26 cellular contexts compared by ENCODE assay signal in the genomic region with DNA sequence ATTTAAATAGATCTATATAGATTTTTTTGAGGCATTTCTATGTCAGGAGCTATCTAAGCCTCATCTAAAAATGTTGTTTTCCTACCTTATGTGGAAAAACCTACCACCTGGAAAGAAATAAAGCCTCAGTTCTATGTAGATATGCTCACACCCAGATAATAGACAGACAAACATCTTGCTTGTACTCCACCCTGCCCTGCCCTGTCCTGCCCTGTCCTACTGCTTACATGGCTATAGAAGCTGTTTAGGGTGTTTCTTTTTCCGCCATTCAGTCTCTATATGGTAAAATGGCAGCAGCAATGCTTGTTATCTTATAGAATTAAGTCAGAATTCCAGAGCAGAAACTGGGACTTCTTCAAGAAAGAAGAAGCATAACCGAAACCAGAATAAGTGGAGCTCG. TPM values are rescaled to one million over a fixed set of nuclear protein-coding genes. Genes with fewer than 3 reads are reported as not detected.
A peak's percentile ranks its signal among the peaks of the same experiment; 100 is the strongest.
DNase-seq lines count a peak whose midpoint lies in the region; ATAC-seq and TF ChIP-seq lines count a peak whose summit lies in the region.
"Had no signal": no experiment of that assay in that cellular context is flagged by ENCODE, and none has a peak within 500 bp of the region (broad histone marks: within the 10 kb centered on the region; RNA-seq: fewer than 3 reads in every experiment).

No MANE protein-coding gene starts in this region.

- H3K9me3 ChIP-seq in esophagus squamous epithelium (no peaks in the 10 kb centered on the region), muscle layer of duodenum (ENCODE audit: control insufficient read depth in 1 of 2, low read length in 2 of 2) (no peaks in the 10 kb centered on the region), transverse colon (no peaks in the 10 kb centered on the region)
- H3K9me3 ChIP-seq: A549, HAP-1, SK-N-SH had no signal

- H3K27me3 Mint-ChIP-seq in WTC11 (ENCODE audit: low read depth) = no peaks in the 10 kb centered on the region

- peaks cover 0 to 30% (median 10%) of the 10 kb centered on the region in 3 donors for H3K36me3 ChIP-seq in esophagus squamous epithelium
- peaks cover 8% of the 10 kb centered on the region in 2 donors for H3K36me3 ChIP-seq in muscle layer of duodenum (ENCODE audit: control insufficient read depth in 1 of 2, insufficient read depth in 2 of 2, low read length in 2 of 2)
- H3K36me3 ChIP-seq in transverse colon = peaks cover 0 to 17% (median 8%) of the 10 kb centered on the region in 4 donors

- peaks cover 9% of the 10 kb centered on the region for H3K4me1 Mint-ChIP-seq in WTC11
- H3K4me1 Mint-ChIP-seq: CD8-positive, alpha-beta memory T cell had no signal

- peaks cover 19% of the 10 kb centered on the region for H3K36me3 Mint-ChIP-seq in WTC11
- H3K36me3 Mint-ChIP-seq: CD8-positive, alpha-beta memory T cell had no signal

- H3K27ac ChIP-seq in esophagus squamous epithelium = peak overlapping the region in 3 of 4 donors; percentile 36 to 56 (median 50)
- peak overlapping the region; percentile 5 for H3K27ac ChIP-seq in muscle layer of duodenum (ENCODE audit: low read length)
- H3K27ac ChIP-seq in transverse colon = peak overlapping the region; percentile 20 to 69 (median 60)
- H3K27ac ChIP-seq: A549, C4-2B had no signal

- TF ChIP-seq EP300 in transverse colon (IDR thresholded peaks at IDR 0.05; ENCODE audit: low read depth) = no peak

- in situ Hi-C loops in transverse colon (cut with MboI; ENCODE audit: low pct_ligation_motif_present in 1 of 4, low pct_unique_long_range_greater_than_20kb in 1 of 4, low sequenced_read_pairs in 3 of 4) = no loop called here

- H3K27me3 ChIP-seq in esophagus squamous epithelium (no peaks in the 10 kb centered on the region), muscle layer of duodenum (ENCODE audit: low read depth, low read length) (no peaks in the 10 kb centered on the region), transverse colon (no peaks in the 10 kb centered on the region)

- H3K4me3 ChIP-seq in esophagus squamous epithelium (no peak overlapping the region), muscle layer of duodenum (ENCODE audit: low read depth in 1 of 2, low read length in 2 of 2) (no peak overlapping the region), transverse colon (no peak overlapping the region), lower leg skin (ENCODE audit: low read depth, poor library complexity, severe bottlenecking) (no peak overlapping the region)
- H3K4me3 ChIP-seq: A549, HAP-1 had no signal

- intact Hi-C loops in esophagus squamous epithelium (cut with DNase I) = no loop called here
- intact Hi-C loops in transverse colon (cut with DNase I; ENCODE audit: low total_unique reads) = no loop called here
- intact Hi-C loops in lower leg skin (cut with DNase I; ENCODE audit: low total_unique reads) = no loop called here

- no peak for ATAC-seq in WTC11
- ATAC-seq: A549, PC-3 had no signal

- H3K4me1 ChIP-seq in esophagus squamous epithelium (peaks cover 0 to 48% (median 6%) of the 10 kb centered on the region in 3 donors), muscle layer of duodenum (ENCODE audit: control insufficient read depth in 1 of 2, insufficient read depth in 2 of 2, low read length in 2 of 2) (peaks cover 0 to 10% of the 10 kb centered on the region in 2 donors), transverse colon (peaks cover 6 to 56% (median 11%) of the 10 kb centered on the region in 4 donors)

- no peaks in the 10 kb centered on the region for H3K9me3 Mint-ChIP-seq in WTC11
- H3K9me3 Mint-ChIP-seq: CD8-positive, alpha-beta memory T cell had no signal

- DNase-seq in WTC11 (ENCODE audit: low spot score) (no peak), esophagus squamous epithelium (lab: John Stamatoyannopoulos, UW) (no peak), transverse colon (peak; percentile 59), superior temporal gyrus (ENCODE audit: extremely low spot score) (no peak), COLO829 (ENCODE audit: low spot score) (no peak), lower leg skin (ENCODE audit: low spot score in 2 of 2) (no peak), cerebellar nuclear complex (lab: John Stamatoyannopoulos, UW) (no peak)
- DNase-seq: CD8-positive, alpha-beta memory T cell; DMS153; DND-41; NCI-H1048; NCI-H1417 treated with DMSO at 0.1 percent for 48 hours; NCI-H1694 treated with DMSO at 0.1 percent for 48 hours; NCI-H2081 treated with DMSO at 0.1 percent for 48 hours; NCI-H2171; NCI-H345; NCI-H510A treated with DMSO at 0.1 percent for 48 hours; NCI-H748 treated with DMSO at 0.1 percent for 48 hours; NK-92 treated with Interleukin-12 subunit alpha and Interleukin-12 subunit beta, amount 100 ng/mL, for 24 hours; PC-3; SK-N-SH; SW 1271 had no signal

- no peak for TF ChIP-seq CTCF in WTC11 (IDR thresholded peaks at IDR 0.05)
- no peak for TF ChIP-seq CTCF in esophagus squamous epithelium (IDR thresholded peaks at IDR 0.05)
- TF ChIP-seq CTCF in transverse colon (IDR thresholded peaks at IDR 0.05) = no peak
- TF ChIP-seq CTCF in lower leg skin (IDR thresholded peaks at IDR 0.05) = no peak

- no peak overlapping the region for H3K4me3 Mint-ChIP-seq in WTC11
- H3K4me3 Mint-ChIP-seq: CD8-positive, alpha-beta memory T cell had no signal

- WGBS in esophagus squamous epithelium, 2 donors = 90 to 100% methylated on average over 3 of the region's 3 CpGs
- WGBS in transverse colon (ENCODE audit: low coverage in 1 of 2), 2 donors = 79 to 89% methylated on average over 3 of the region's 3 CpGs
- 83 to 84% methylated on average over 3 of the region's 3 CpGs for WGBS in lower leg skin, 2 donors

- CTCF ChIA-PET in WTC11 (lab: Charles Lee) = interaction anchor here (1.2 to 1.4 kb wide), 2 partner anchors 15 to 40 kb away, joined by 3 to 5 read pairs; no protein-coding TSS in a partner anchor

- TF ChIP-seq POLR2A in esophagus squamous epithelium (IDR thresholded peaks at IDR 0.05) (no peak), transverse colon (IDR thresholded peaks at IDR 0.05) (no peak), lower leg skin (IDR thresholded peaks at IDR 0.05) (no peak)

- peak overlapping the region; percentile 47; the same call in 1 of the 2 replicates for H3K27ac Mint-ChIP-seq in WTC11
- H3K27ac Mint-ChIP-seq: CD8-positive, alpha-beta memory T cell had no signal

- POLR2A ChIA-PET in WTC11 (lab: Charles Lee) = no interaction called here

TF ChIP-seq in WTC11, 78 proteins besides CTCF, POLR2A, EP300 and RAD21:
- TF ChIP-seq FOXJ3 (CRISPR knock-in tag; IDR thresholded peaks at IDR 0.05; ENCODE audit: borderline replicate concordance) (no peak), NR3C1 (CRISPR knock-in tag; conservative IDR thresholded peaks at IDR 0.05; ENCODE audit: low read depth) (no peak), TP53 (CRISPR knock-in tag; IDR thresholded peaks at IDR 0.05) (no peak), CREB1 (CRISPR knock-in tag; IDR thresholded peaks at IDR 0.05) (no peak), ELF4 (CRISPR knock-in tag; IDR thresholded peaks at IDR 0.05; ENCODE audit: low read depth) (no peak), RELA (CRISPR knock-in tag; IDR thresholded peaks at IDR 0.05; ENCODE audit: borderline replicate concordance) (no peak), FOXP1 (CRISPR knock-in tag; IDR thresholded peaks at IDR 0.05; ENCODE audit: borderline replicate concordance) (no peak), CREM (CRISPR knock-in tag; IDR thresholded peaks at IDR 0.05) (no peak), ZNF232 (CRISPR knock-in tag; IDR thresholded peaks at IDR 0.05) (no peak), CBFB (CRISPR knock-in tag; IDR thresholded peaks at IDR 0.05; ENCODE audit: low read depth) (no peak), ZNF121 (CRISPR knock-in tag; IDR thresholded peaks at IDR 0.05) (no peak), ZNF138 (CRISPR knock-in tag; conservative IDR thresholded peaks at IDR 0.05) (no peak), RORB (CRISPR knock-in tag; IDR thresholded peaks at IDR 0.05) (no peak), HMGA2 (CRISPR knock-in tag; IDR thresholded peaks at IDR 0.05) (no peak), ZMAT4 (CRISPR knock-in tag; IDR thresholded peaks at IDR 0.05) (no peak)
- TF ChIP-seq, protein P1, sequence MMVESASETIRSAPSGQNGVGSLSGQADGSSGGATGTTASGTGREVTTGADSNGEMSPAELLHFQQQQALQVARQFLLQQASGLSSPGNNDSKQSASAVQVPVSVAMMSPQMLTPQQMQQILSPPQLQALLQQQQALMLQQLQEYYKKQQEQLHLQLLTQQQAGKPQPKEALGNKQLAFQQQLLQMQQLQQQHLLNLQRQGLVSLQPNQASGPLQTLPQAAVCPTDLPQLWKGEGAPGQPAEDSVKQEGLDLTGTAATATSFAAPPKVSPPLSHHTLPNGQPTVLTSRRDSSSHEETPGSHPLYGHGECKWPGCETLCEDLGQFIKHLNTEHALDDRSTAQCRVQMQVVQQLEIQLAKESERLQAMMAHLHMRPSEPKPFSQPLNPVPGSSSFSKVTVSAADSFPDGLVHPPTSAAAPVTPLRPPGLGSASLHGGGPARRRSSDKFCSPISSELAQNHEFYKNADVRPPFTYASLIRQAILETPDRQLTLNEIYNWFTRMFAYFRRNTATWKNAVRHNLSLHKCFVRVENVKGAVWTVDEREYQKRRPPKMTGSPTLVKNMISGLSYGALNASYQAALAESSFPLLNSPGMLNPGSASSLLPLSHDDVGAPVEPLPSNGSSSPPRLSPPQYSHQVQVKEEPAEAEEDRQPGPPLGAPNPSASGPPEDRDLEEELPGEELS (CRISPR knock-in tag; IDR thresholded peaks at IDR 0.05) = no peak
- TF ChIP-seq, protein P2, sequence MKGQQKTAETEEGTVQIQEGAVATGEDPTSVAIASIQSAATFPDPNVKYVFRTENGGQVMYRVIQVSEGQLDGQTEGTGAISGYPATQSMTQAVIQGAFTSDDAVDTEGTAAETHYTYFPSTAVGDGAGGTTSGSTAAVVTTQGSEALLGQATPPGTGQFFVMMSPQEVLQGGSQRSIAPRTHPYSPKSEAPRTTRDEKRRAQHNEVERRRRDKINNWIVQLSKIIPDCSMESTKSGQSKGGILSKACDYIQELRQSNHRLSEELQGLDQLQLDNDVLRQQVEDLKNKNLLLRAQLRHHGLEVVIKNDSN (CRISPR knock-in tag; IDR thresholded peaks at IDR 0.05) = no peak
- TF ChIP-seq, protein P3, sequence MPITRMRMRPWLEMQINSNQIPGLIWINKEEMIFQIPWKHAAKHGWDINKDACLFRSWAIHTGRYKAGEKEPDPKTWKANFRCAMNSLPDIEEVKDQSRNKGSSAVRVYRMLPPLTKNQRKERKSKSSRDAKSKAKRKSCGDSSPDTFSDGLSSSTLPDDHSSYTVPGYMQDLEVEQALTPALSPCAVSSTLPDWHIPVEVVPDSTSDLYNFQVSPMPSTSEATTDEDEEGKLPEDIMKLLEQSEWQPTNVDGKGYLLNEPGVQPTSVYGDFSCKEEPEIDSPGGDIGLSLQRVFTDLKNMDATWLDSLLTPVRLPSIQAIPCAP (CRISPR knock-in tag; IDR thresholded peaks at IDR 0.05) = no peak

RNA-seq across cellular contexts. Expression of gene CTTNBP2NL, which starts 13.4 kb away (rescaled TPM):
- total RNA-seq in WTC11 (2021) = 28.5 to 32.8 TPM (median 32.0 TPM) in 3 replicates
- 10 to 100 TPM; 19.6 to 26.3 (median 22.8) TPM for total RNA-seq in esophagus squamous epithelium
- total RNA-seq in transverse colon = 10 to 100 TPM; 44.6 to 64.8 (median 52.4) TPM
- total RNA-seq in lower leg skin = 10 to 100 TPM; 53.5 to 66.6 (median 59.6) TPM

Comparison
In these comparisons a context has a peak if more than half of its experiments do, and no peak if none do; other contexts are left out.
1. H3K27ac ChIP-seq: peak in every context shown above with its lines; median percentile 60 in transverse colon; 50 in esophagus squamous epithelium; 5 in muscle layer of duodenum.